27 cellular contexts compared by ENCODE assay signal in the genomic region with DNA sequence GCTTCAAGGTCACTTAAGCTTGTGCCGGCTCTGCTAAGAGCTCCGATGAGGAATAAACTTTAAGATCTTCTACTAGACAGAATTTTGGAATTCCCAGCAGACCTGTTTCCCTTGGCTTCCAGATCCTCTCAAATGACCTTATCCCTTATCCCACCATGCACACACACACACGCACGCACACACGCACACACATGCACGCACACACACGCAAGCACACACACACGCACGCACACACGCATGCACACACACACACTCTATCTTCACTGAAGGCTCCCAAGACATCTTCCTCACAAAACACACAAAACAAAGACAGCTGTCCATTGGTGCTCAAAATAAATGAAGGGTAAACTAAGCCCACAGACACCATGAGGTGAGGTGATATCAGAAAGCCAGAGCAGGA.
"Had no signal": no experiment of that assay in that cellular context is flagged by ENCODE, and none has a peak within 500 bp of the region (broad histone marks: within the 10 kb centered on the region; RNA-seq: fewer than 3 reads in every experiment).

No MANE protein-coding gene starts in this region.

- H3K27ac Mint-ChIP-seq: memory B cell; natural killer cell treated with Interleukin-12 subunit alpha and Interleukin-12 subunit beta and Interleukin-15 and Interleukin-18, amount 100 ng/mL, for 72 hours; stimulated activated naive B cell treated with anti-CD40 and anti-IgM and Interleukin-4, amounts not matched to agents 10 μg/mL and 1 μg/mL and 100 μg/mL, for 72 hours had no signal

- H3K27me3 Mint-ChIP-seq: memory B cell; naive thymus-derived CD4-positive, alpha-beta T cell; natural killer cell treated with Interleukin-12 subunit alpha and Interleukin-12 subunit beta and Interleukin-15 and Interleukin-18, amount 100 ng/mL, for 72 hours; stimulated activated naive B cell treated with anti-CD40 and anti-IgM and Interleukin-4, amounts not matched to agents 10 μg/mL and 1 μg/mL and 100 μg/mL, for 72 hours had no signal

- H3K27ac ChIP-seq: left ventricle myocardium inferior, pancreas, prostate gland, skin epidermis, stomach, testis, thyroid gland, transverse colon, upper lobe of right lung had no signal

- H3K4me1 ChIP-seq: left ventricle myocardium inferior, pancreas, prostate gland, stomach, testis, thyroid gland, upper lobe of right lung had no signal

- H3K4me3 ChIP-seq: left ventricle myocardium inferior, mucosa of descending colon, pancreas, prostate gland, skin epidermis, stomach, testis, thyroid gland, transverse colon, upper lobe of right lung had no signal

- DNase-seq: hippocampal formation; kidney; left colon; left ventricle myocardium inferior; midbrain; mucosa of descending colon; naive thymus-derived CD4-positive, alpha-beta T cell; pancreas; posterior cingulate gyrus; retina; right cardiac atrium; stimulated activated CD4-positive, alpha-beta T cell treated with anti-CD3 and anti-CD28 coated beads, Interleukin-12 subunit alpha, Interleukin-12 subunit beta, amount 100 ng/mL, for 4 hours; stimulated activated CD4-positive, alpha-beta T cell treated with anti-CD3 and anti-CD28 coated beads, Interleukin-15, amount 100 ng/mL, for 24 hours; stimulated activated CD4-positive, alpha-beta T cell treated with anti-CD3 and anti-CD28 coated beads, Interleukin-2, amount 100 ng/mL, for 24 hours; stimulated activated CD4-positive, alpha-beta T cell treated with anti-CD3 and anti-CD28 coated beads, Interleukin-4, amount 100 ng/mL, for 1 hour; stimulated activated naive B cell treated with anti-CD40 and anti-IgM and Interleukin-4, amounts not matched to agents 10 μg/mL and 1 μg/mL and 100 μg/mL, for 72 hours; stimulated activated naive CD8-positive, alpha-beta T cell treated with anti-CD3 and anti-CD28 coated beads, Interleukin-15, Interleukin-2, amounts not matched to agents 100 U/mL and 50 U/mL, for 24 hours; stomach; testis; thyroid gland; transverse colon; upper lobe of right lung had no signal

- H3K9me3 ChIP-seq: mucosa of descending colon, pancreas, prostate gland, stomach, testis, thyroid gland, transverse colon, upper lobe of right lung had no signal

- H3K36me3 ChIP-seq: left ventricle myocardium inferior, pancreas, prostate gland, stomach, thyroid gland, transverse colon, upper lobe of right lung had no signal

- H3K4me1 Mint-ChIP-seq: naive thymus-derived CD4-positive, alpha-beta T cell had no signal

- ATAC-seq: left colon; mucosa of descending colon; naive thymus-derived CD4-positive, alpha-beta T cell; natural killer cell treated with Interleukin-12 subunit alpha and Interleukin-12 subunit beta and Interleukin-15 and Interleukin-18, amount 100 ng/mL, for 72 hours; pancreas; right cardiac atrium; sciatic nerve; stimulated activated naive B cell treated with anti-CD40 and anti-IgM and Interleukin-4, amounts not matched to agents 10 μg/mL and 1 μg/mL and 100 μg/mL, for 72 hours; stimulated activated naive CD8-positive, alpha-beta T cell treated with anti-CD3 and anti-CD28 coated beads, Interleukin-15, Interleukin-2, amounts not matched to agents 100 U/mL and 50 U/mL, for 24 hours; upper lobe of right lung had no signal

- H3K27me3 ChIP-seq: pancreas, stomach, testis, thyroid gland, transverse colon, upper lobe of right lung had no signal

- H3K9me3 Mint-ChIP-seq: natural killer cell treated with Interleukin-12 subunit alpha and Interleukin-12 subunit beta and Interleukin-15 and Interleukin-18, amount 100 ng/mL, for 72 hours had no signal

- H3K4me3 Mint-ChIP-seq: memory B cell; naive thymus-derived CD4-positive, alpha-beta T cell; natural killer cell treated with Interleukin-12 subunit alpha and Interleukin-12 subunit beta and Interleukin-15 and Interleukin-18, amount 100 ng/mL, for 72 hours; stimulated activated naive B cell treated with anti-CD40 and anti-IgM and Interleukin-4, amounts not matched to agents 10 μg/mL and 1 μg/mL and 100 μg/mL, for 72 hours had no signal

- H3K36me3 Mint-ChIP-seq: natural killer cell treated with Interleukin-12 subunit alpha and Interleukin-12 subunit beta and Interleukin-15 and Interleukin-18, amount 100 ng/mL, for 72 hours; stimulated activated naive B cell treated with anti-CD40 and anti-IgM and Interleukin-4, amounts not matched to agents 10 μg/mL and 1 μg/mL and 100 μg/mL, for 72 hours had no signal
